ENCODE assay signal across 29 cellular contexts in genomic region chr1:238752332-238752731, GRCh38.
DNase-seq lines count a peak whose midpoint lies in the region; FAIRE-seq and TF ChIP-seq lines count a peak whose summit lies in the region.
"Had no signal": no experiment of that assay in that cellular context is flagged by ENCODE, and none has a peak within 500 bp of the region (broad histone marks: within the 10 kb centered on the region; RNA-seq: fewer than 3 reads in every experiment).

No MANE protein-coding gene starts in this region.

- no peaks in the 10 kb centered on the region for H3K79me2 ChIP-seq in astrocyte (ENCODE audit: insufficient read depth, low read length)

- H3K4me1 ChIP-seq in astrocyte (ENCODE audit: insufficient read depth, low read length) = no peaks in the 10 kb centered on the region
- H3K4me1 ChIP-seq: A549, BE2C, SJCRH30 had no signal

- no peaks in the 10 kb centered on the region for H3K36me3 ChIP-seq in astrocyte (ENCODE audit: insufficient read depth, low read length)
- H3K36me3 ChIP-seq: BE2C, HAP-1, MG63, SJCRH30 had no signal

- H3K4me3 Mint-ChIP-seq in HFFc6 (peak overlapping the region; percentile 4; the same call in 1 of the 2 replicates), astrocyte (ENCODE audit: unreplicated experiment) (no peak overlapping the region)
- H3K4me3 Mint-ChIP-seq: CD14-positive monocyte; CD8-positive, alpha-beta memory T cell had no signal

- H3K9me3 Mint-ChIP-seq in HFFc6 (peaks cover 3% of the 10 kb centered on the region), astrocyte (ENCODE audit: unreplicated experiment) (peaks cover 4% of the 10 kb centered on the region)

- H3K27me3 Mint-ChIP-seq in HFFc6 (ENCODE audit: insufficient read depth) = no peaks in the 10 kb centered on the region
- H3K27me3 Mint-ChIP-seq in astrocyte (ENCODE audit: low read depth, unreplicated experiment) = no peaks in the 10 kb centered on the region
- H3K27me3 Mint-ChIP-seq: CD8-positive, alpha-beta memory T cell had no signal

- no peak overlapping the region for H3K4me3 ChIP-seq in astrocyte (ENCODE audit: insufficient read depth, low read depth, low read length)
- H3K4me3 ChIP-seq: A549, HAP-1, MG63, PC-9, SJCRH30 had no signal

- no peak overlapping the region for H3K4me2 ChIP-seq in astrocyte (ENCODE audit: low read length)
- H3K4me2 ChIP-seq: A549, PC-9 had no signal

- no peak for TF ChIP-seq CTCF in HFFc6 (IDR thresholded peaks at IDR 0.05)
- no peak for TF ChIP-seq CTCF in astrocyte (IDR thresholded peaks at IDR 0.05; ENCODE audit: insufficient read depth, low read depth, low read length)

- H3K9me3 ChIP-seq in astrocyte (ENCODE audit: insufficient read depth, low read depth, low read length) = no peaks in the 10 kb centered on the region
- H3K9me3 ChIP-seq: A549, BE2C, MG63, SJCRH30 had no signal

- H3K36me3 Mint-ChIP-seq in HFFc6 (ENCODE audit: low read depth) = peaks cover 7% of the 10 kb centered on the region; the same call in 1 of the 2 replicates
- no peaks in the 10 kb centered on the region for H3K36me3 Mint-ChIP-seq in astrocyte (ENCODE audit: low read depth, unreplicated experiment)
- H3K36me3 Mint-ChIP-seq: CD14-positive monocyte; CD8-positive, alpha-beta memory T cell had no signal

- H3K4me1 Mint-ChIP-seq in HFFc6 (ENCODE audit: low read depth) (peaks cover 31% of the 10 kb centered on the region), astrocyte (ENCODE audit: low read depth, unreplicated experiment) (no peaks in the 10 kb centered on the region)
- H3K4me1 Mint-ChIP-seq: CD14-positive monocyte; CD8-positive, alpha-beta memory T cell had no signal

- FAIRE-seq in astrocyte (lab: Jason Lieb, UNC) = no peak
- FAIRE-seq: A549, GM12892, GM19239 had no signal

- H3K27ac ChIP-seq in astrocyte (ENCODE audit: low read depth, low read length) = no peak overlapping the region
- H3K27ac ChIP-seq: A549, PC-9, SJCRH30 had no signal

- H3K27me3 ChIP-seq in astrocyte (ENCODE audit: insufficient read depth, low read length) = no peaks in the 10 kb centered on the region
- H3K27me3 ChIP-seq: BE2C, MG63, SJCRH30 had no signal

- H4K20me1 ChIP-seq in astrocyte (ENCODE audit: insufficient read depth, low read length) = no peaks in the 10 kb centered on the region

- peak overlapping the region; percentile 18; the same call in 1 of the 2 replicates for H3K27ac Mint-ChIP-seq in HFFc6
- no peak overlapping the region for H3K27ac Mint-ChIP-seq in astrocyte (ENCODE audit: unreplicated experiment)
- H3K27ac Mint-ChIP-seq: CD14-positive monocyte; CD8-positive, alpha-beta memory T cell had no signal

- no peak overlapping the region for H2AFZ ChIP-seq in astrocyte (ENCODE audit: low read depth, low read length)
- H2AFZ ChIP-seq: PC-9 had no signal

- DNase-seq in EH (ENCODE audit: low read depth) (peak; percentile 23), HFFc6 (peak; percentile 4), astrocyte (ENCODE audit: low read depth) (peak; percentile 44), iris pigment epithelial cell (ENCODE audit: low read depth) (peak; percentile 32), cerebellum (ENCODE audit: low spot score) (no peak), SKM-1 (lab: John Stamatoyannopoulos, UW; ENCODE audit: unreplicated experiment) (no peak), NCI-H510A (lab: John Stamatoyannopoulos, UW) (no peak)
- DNase-seq in stimulated activated CD4-positive, alpha-beta T cell treated with anti-CD3 and anti-CD28 coated beads, Interleukin-4, amount 100 ng/mL, for 24 hours = no peak
- DNase-seq: BE2C; CD8-positive, alpha-beta memory T cell; DMS 273 treated with DMSO at 0.1 percent for 48 hours; DMS79; IMR-90; KG1; MG63; NCI-H1105 treated with DMSO at 0.1 percent for 48 hours; NCI-H146; NCI-H1930; NCI-H446; NCI-H526; NCI-H82; NK-92 treated with Interleukin-12 subunit alpha and Interleukin-12 subunit beta, amount 100 ng/mL, for 24 hours; PC-9; SJCRH30 had no signal

- no peak overlapping the region for H3K9ac ChIP-seq in astrocyte (ENCODE audit: low read length)

Comparison
In these comparisons a context has a peak if more than half of its experiments do, and no peak if none do; other contexts are left out.
1. DNase-seq: peak in EH (single experiment), HFFc6 (single experiment), astrocyte (single experiment) and iris pigment epithelial cell (single experiment); none in cerebellum (single experiment), stimulated activated CD4-positive, alpha-beta T cell treated with anti-CD3 and anti-CD28 coated beads, Interleukin-4, amount 100 ng/mL, for 24 hours (single experiment), SKM-1 (single experiment) and NCI-H510A (single experiment).